ENCODE assay signal across 16 cellular contexts in the genomic region with DNA sequence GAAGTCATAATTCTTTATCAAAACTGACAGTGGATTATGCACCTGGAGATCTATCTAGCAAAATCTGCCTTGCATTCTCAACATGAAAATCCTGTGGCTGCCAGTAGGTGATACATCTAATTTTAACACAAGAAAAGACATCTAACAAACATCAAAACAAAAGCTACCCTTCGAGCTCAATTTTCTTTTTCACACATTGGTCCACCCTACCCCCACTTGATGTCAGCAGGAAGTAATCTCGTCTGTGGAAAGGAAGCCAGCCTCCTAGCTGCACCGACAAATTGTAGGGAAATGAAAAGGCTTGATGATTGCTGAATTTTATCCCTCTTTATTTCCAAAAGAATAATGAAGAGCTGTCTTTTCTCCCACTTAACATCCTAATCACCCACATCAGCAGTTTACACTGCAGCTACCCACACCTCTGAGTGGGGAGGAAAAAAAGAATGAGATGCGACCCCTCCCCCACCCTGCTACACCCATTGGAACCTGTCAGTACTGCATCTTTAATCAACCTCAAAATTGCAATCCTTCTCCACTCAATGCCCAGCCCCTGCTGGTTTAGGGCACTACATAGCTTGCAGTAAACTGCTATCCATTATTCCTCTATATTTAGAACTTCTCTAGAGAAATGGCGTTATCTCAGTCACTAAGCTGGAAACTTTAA. TPM values are rescaled to one million over a fixed set of nuclear protein-coding genes. Genes with fewer than 3 reads are reported as not detected.
DNase-seq lines count a peak whose midpoint lies in the region; ATAC-seq and TF ChIP-seq lines count a peak whose summit lies in the region.
"Had no signal": no experiment of that assay in that cellular context is flagged by ENCODE, and none has a peak within 500 bp of the region (broad histone marks: within the 10 kb centered on the region; RNA-seq: fewer than 3 reads in every experiment).

No MANE protein-coding gene starts in this region.

- peak overlapping the region in 1 of 2 donors; percentile 59 for H3K4me3 Mint-ChIP-seq in CD14-positive monocyte
- H3K4me3 Mint-ChIP-seq: stimulated activated naive CD8-positive, alpha-beta T cell treated with anti-CD3 and anti-CD28 coated beads, Interleukin-15, Interleukin-2, amounts not matched to agents 100 ng/mL and 50 ng/mL, for 24 hours had no signal

- H3K36me3 ChIP-seq in DND-41 (ENCODE audit: insufficient read depth, low read length) = no peaks in the 10 kb centered on the region
- H3K36me3 ChIP-seq: colonic mucosa, ovary had no signal

- H3K36me3 Mint-ChIP-seq in CD14-positive monocyte = peaks cover 34 to 52% of the 10 kb centered on the region in 2 donors

- H3K27me3 Mint-ChIP-seq in CD14-positive monocyte (ENCODE audit: low read depth in 3 of 3) = peaks cover 0 to 2% (median 0%) of the 10 kb centered on the region in 3 donors

- peaks cover 28% of the 10 kb centered on the region for H3K4me1 Mint-ChIP-seq in CD14-positive monocyte

- no peak for TF ChIP-seq CTCF in CD14-positive monocyte (IDR thresholded peaks at IDR 0.05)
- peak; percentile 43 for TF ChIP-seq CTCF in DND-41 (IDR thresholded peaks at IDR 0.05; ENCODE audit: borderline replicate concordance, extremely low read depth, low read length, poor library complexity, severe bottlenecking)
- peak; percentile 6 for TF ChIP-seq CTCF in epithelial cell of proximal tubule (conservative IDR thresholded peaks at IDR 0.05; ENCODE audit: low read depth, low read length)
- TF ChIP-seq CTCF in omental fat pad (IDR thresholded peaks at IDR 0.05) = no peak

- peaks cover 0 to 9% (median 2%) of the 10 kb centered on the region in 7 donors for H3K9me3 Mint-ChIP-seq in CD14-positive monocyte

- H4K20me1 ChIP-seq in DND-41 (ENCODE audit: insufficient read depth, low read length) = no peaks in the 10 kb centered on the region

- H3K4me1 ChIP-seq in DND-41 (ENCODE audit: insufficient read depth, low read length) = peaks cover 62% of the 10 kb centered on the region
- H3K4me1 ChIP-seq: colonic mucosa had no signal

- no peaks in the 10 kb centered on the region for H3K9me3 ChIP-seq in DND-41 (ENCODE audit: insufficient read depth, low read length, severe bottlenecking)
- H3K9me3 ChIP-seq: colonic mucosa, ovary had no signal

- peak; percentile 86 for ATAC-seq in DND-41 (ENCODE audit: insufficient read depth, low read depth)
- ATAC-seq in omental fat pad (ENCODE audit: low FRiP score) = no peak
- no peak for ATAC-seq in GM21526 (IDR thresholded peaks at IDR 0.05; ENCODE audit: low FRiP score, unreplicated experiment)
- no peak for ATAC-seq in GM21717 (IDR thresholded peaks at IDR 0.05; ENCODE audit: unreplicated experiment)
- ATAC-seq: HCT116 had no signal

- peak overlapping the region; percentile 77 for H3K27ac ChIP-seq in DND-41 (ENCODE audit: low read length)
- H3K27ac ChIP-seq: colonic mucosa, ovary had no signal

- peak overlapping the region; percentile 63 for H2AFZ ChIP-seq in DND-41 (ENCODE audit: low read depth, low read length)

- H3K4me3 ChIP-seq in DND-41 (ENCODE audit: low read depth in 1 of 2, low read length in 2 of 2) = peak overlapping the region in 1 of 2 experiments; percentile 47; a peak in 2 of 4 replicates
- no peak overlapping the region for H3K4me3 ChIP-seq in epithelial cell of proximal tubule (ENCODE audit: low read depth, low read length)
- H3K4me3 ChIP-seq: colonic mucosa, ovary had no signal

- H3K79me2 ChIP-seq in DND-41 (ENCODE audit: insufficient read depth, low read length) = no peaks in the 10 kb centered on the region

- peak overlapping the region; percentile 43 for H3K9ac ChIP-seq in DND-41 (ENCODE audit: low read depth, low read length)

- peak overlapping the region; percentile 55 for H3K4me2 ChIP-seq in DND-41 (ENCODE audit: insufficient read depth, low read length)

- no peaks in the 10 kb centered on the region for H3K27me3 ChIP-seq in DND-41 (ENCODE audit: insufficient read depth, low read length, poor library complexity)
- H3K27me3 ChIP-seq: colonic mucosa, ovary had no signal

- no peak for DNase-seq in CD14-positive monocyte (ENCODE audit: low spot score)
- peak; percentile 79 for DNase-seq in DND-41
- DNase-seq in NCI-H345 (lab: John Stamatoyannopoulos, UW) = peak; percentile 67
- DNase-seq in epithelial cell of proximal tubule (ENCODE audit: low read depth) = no peak
- no peak for DNase-seq in omental fat pad (ENCODE audit: low spot score)
- DNase-seq: amniotic stem cell, colonic mucosa, erythroblast, NCI-H1105 treated with DMSO at 0.1 percent for 48 hours, ovary, SIG-M5 had no signal

- intact Hi-C loops in CD14-positive monocyte (cut with micrococcal nuclease) = no loop called here

- peak overlapping the region in 4 of 7 donors; percentile 3 to 72 (median 26) for H3K27ac Mint-ChIP-seq in CD14-positive monocyte
- H3K27ac Mint-ChIP-seq: stimulated activated naive CD8-positive, alpha-beta T cell treated with anti-CD3 and anti-CD28 coated beads, Interleukin-15, Interleukin-2, amounts not matched to agents 100 ng/mL and 50 ng/mL, for 24 hours had no signal

RNA-seq across cellular contexts. Expression of a gene that starts 10.6 kb away (rescaled TPM):
- 1,000 to 10,000 TPM; 1,108 to 1,111 TPM for polyA plus RNA-seq in CD14-positive monocyte
- 12.0 and 31.3 TPM in 2 replicates for total RNA-seq in epithelial cell of proximal tubule
- total RNA-seq in omental fat pad = 10 to 100 TPM; 25.1 to 58.6 (median 38.6) TPM
- polyA plus RNA-seq: BJ had no signal

RNA-seq across cellular contexts. Expression of a gene that starts 37.6 kb away (rescaled TPM):
- 10 to 100 TPM; 26.6 to 44.8 TPM for polyA plus RNA-seq in CD14-positive monocyte
- total RNA-seq in epithelial cell of proximal tubule (0.35 and 5.1 TPM in 2 replicates), omental fat pad (10 to 100 TPM in 3 of 4 donors, 1 to 10 TPM in 1; 7.6 to 25.9 (median 17.8) TPM)
- polyA plus RNA-seq: BJ had no signal

Comparison
In these comparisons a context has a peak if more than half of its experiments do, and no peak if none do; other contexts are left out.
1. DNase-seq: peak in DND-41 (single experiment) and NCI-H345 (single experiment); none in CD14-positive monocyte (single experiment), epithelial cell of proximal tubule (single experiment) and omental fat pad (single experiment).
2. CTCF ChIP-seq: peak in DND-41 (single experiment) and epithelial cell of proximal tubule (single experiment); none in CD14-positive monocyte (single experiment) and omental fat pad (0 of 3).